Comparison of ENCODE assay signal across 1 cellular context in the genomic region with DNA sequence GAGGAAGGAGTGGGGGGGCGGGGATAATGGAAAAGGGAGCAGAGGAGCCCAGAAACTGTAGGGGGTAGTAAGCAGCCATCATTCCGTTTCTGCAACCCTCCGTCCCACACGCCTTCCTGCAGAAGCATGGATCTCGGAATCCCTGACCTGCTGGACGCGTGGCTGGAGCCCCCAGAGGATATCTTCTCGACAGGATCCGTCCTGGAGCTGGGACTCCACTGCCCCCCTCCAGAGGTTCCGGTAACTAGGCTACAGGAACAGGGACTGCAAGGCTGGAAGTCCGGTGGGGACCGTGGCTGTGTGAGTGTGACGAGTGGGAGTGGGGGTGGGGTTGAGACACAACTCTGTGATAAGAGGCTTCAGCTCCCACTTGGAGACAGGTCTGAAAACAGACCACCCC.
TF ChIP-seq lines count a peak whose summit lies in the region.

No MANE protein-coding gene starts in this region.

TF ChIP-seq in SK-N-SH treated with all-trans-retinoic acid at 6 μM for 48 hours, 23 proteins besides CTCF, POLR2A, EP300 and RAD21 (continued from another document):
- TF ChIP-seq, protein P1, sequence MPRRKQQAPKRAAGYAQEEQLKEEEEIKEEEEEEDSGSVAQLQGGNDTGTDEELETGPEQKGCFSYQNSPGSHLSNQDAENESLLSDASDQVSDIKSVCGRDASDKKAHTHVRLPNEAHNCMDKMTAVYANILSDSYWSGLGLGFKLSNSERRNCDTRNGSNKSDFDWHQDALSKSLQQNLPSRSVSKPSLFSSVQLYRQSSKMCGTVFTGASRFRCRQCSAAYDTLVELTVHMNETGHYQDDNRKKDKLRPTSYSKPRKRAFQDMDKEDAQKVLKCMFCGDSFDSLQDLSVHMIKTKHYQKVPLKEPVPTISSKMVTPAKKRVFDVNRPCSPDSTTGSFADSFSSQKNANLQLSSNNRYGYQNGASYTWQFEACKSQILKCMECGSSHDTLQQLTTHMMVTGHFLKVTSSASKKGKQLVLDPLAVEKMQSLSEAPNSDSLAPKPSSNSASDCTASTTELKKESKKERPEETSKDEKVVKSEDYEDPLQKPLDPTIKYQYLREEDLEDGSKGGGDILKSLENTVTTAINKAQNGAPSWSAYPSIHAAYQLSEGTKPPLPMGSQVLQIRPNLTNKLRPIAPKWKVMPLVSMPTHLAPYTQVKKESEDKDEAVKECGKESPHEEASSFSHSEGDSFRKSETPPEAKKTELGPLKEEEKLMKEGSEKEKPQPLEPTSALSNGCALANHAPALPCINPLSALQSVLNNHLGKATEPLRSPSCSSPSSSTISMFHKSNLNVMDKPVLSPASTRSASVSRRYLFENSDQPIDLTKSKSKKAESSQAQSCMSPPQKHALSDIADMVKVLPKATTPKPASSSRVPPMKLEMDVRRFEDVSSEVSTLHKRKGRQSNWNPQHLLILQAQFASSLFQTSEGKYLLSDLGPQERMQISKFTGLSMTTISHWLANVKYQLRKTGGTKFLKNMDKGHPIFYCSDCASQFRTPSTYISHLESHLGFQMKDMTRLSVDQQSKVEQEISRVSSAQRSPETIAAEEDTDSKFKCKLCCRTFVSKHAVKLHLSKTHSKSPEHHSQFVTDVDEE (CRISPR knock-in tag; IDR thresholded peaks at IDR 0.05) = no peak
- TF ChIP-seq ESRRG (CRISPR knock-in tag; IDR thresholded peaks at IDR 0.05) = no peak
- no peak for TF ChIP-seq ZFP3 (CRISPR knock-in tag; IDR thresholded peaks at IDR 0.05)
- TF ChIP-seq BACH2 (CRISPR knock-in tag; IDR thresholded peaks at IDR 0.05; ENCODE audit: borderline replicate concordance) = no peak
- no peak for TF ChIP-seq TCF4 (CRISPR knock-in tag; IDR thresholded peaks at IDR 0.05; ENCODE audit: borderline replicate concordance)
- no peak for TF ChIP-seq SNAI2 (CRISPR knock-in tag; IDR thresholded peaks at IDR 0.05)
- no peak for TF ChIP-seq ARNTL (CRISPR knock-in tag; IDR thresholded peaks at IDR 0.05; ENCODE audit: borderline replicate concordance, low read depth)
- TF ChIP-seq PPARA (CRISPR knock-in tag; IDR thresholded peaks at IDR 0.05; ENCODE audit: borderline replicate concordance) = no peak
- no peak for TF ChIP-seq ZNF565 (CRISPR knock-in tag; conservative IDR thresholded peaks at IDR 0.05; ENCODE audit: low read depth)
- TF ChIP-seq, protein P2, sequence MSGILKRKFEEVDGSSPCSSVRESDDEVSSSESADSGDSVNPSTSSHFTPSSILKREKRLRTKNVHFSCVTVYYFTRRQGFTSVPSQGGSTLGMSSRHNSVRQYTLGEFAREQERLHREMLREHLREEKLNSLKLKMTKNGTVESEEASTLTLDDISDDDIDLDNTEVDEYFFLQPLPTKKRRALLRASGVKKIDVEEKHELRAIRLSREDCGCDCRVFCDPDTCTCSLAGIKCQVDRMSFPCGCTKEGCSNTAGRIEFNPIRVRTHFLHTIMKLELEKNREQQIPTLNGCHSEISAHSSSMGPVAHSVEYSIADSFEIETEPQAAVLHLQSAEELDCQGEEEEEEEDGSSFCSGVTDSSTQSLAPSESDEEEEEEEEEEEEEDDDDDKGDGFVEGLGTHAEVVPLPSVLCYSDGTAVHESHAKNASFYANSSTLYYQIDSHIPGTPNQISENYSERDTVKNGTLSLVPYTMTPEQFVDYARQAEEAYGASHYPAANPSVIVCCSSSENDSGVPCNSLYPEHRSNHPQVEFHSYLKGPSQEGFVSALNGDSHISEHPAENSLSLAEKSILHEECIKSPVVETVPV (CRISPR knock-in tag; IDR thresholded peaks at IDR 0.05) = no peak
